Comparison of ENCODE assay signal across 8 cellular contexts in the genomic region with DNA sequence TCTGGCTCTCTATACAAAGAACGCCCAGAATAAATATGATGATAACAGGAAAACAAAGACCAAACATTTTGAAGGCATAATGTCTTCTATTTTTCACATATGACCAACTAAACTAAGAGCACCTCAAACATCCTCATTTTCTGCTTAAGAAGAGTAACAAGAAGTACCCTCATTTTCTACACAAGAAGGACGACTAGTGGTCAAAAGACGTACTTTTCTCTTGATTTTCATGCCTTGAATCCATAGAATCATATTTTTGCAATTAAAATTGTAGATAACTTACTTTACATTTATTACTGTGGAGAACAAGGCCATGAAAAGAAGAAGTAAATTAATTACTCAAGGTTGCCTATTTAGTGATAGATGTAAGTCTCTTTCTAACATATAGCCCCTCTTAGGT.
A peak's percentile ranks its signal among the peaks of the same experiment; 100 is the strongest.
DNase-seq lines count a peak whose midpoint lies in the region; ATAC-seq, FAIRE-seq and TF ChIP-seq lines count a peak whose summit lies in the region.

No MANE protein-coding gene starts in this region.

- TF ChIP-seq CTCF in ascending aorta (IDR thresholded peaks at IDR 0.05) (peak in 2 of 3 experiments; percentile 23 to 50), kidney (IDR thresholded peaks at IDR 0.05; ENCODE audit: borderline replicate concordance, extremely low read depth, insufficient read depth) (peak; percentile 56), omental fat pad (IDR thresholded peaks at IDR 0.05) (no peak)

- H3K4me3 ChIP-seq in ascending aorta (no peak overlapping the region), kidney (ENCODE audit: low read length in 2 of 2) (no peak overlapping the region)

- H3K36me3 ChIP-seq in ascending aorta (no peaks in the 10 kb centered on the region), kidney (ENCODE audit: control insufficient read depth in 1 of 2, insufficient read depth in 2 of 2, low read length in 2 of 2) (no peaks in the 10 kb centered on the region)

- H3K9ac ChIP-seq in kidney (ENCODE audit: low read length in 2 of 2): no peak overlapping the region

- peak; percentile 38 for DNase-seq in AG20443 (ENCODE audit: low spot score)
- DNase-seq in NCI-H2029 treated with DMSO at 0.1 percent for 48 hours (lab: John Stamatoyannopoulos, UW): peak; percentile 59
- DNase-seq in ascending aorta (ENCODE audit: low spot score in 2 of 2): no peak
- no peak for DNase-seq in kidney
- no peak for DNase-seq in omental fat pad (ENCODE audit: low spot score)

- no peaks in the 10 kb centered on the region for H3K4me1 ChIP-seq in ascending aorta
- H3K4me1 ChIP-seq in kidney (ENCODE audit: control insufficient read depth in 1 of 2, insufficient read depth in 1 of 2, low read depth in 1 of 2, low read length in 2 of 2): peaks cover 0 to 5% of the 10 kb centered on the region in 2 donors

- ATAC-seq in GM21619 (IDR thresholded peaks at IDR 0.05; ENCODE audit: unreplicated experiment) (peak; percentile 50), HG03097 (IDR thresholded peaks at IDR 0.05; ENCODE audit: low FRiP score, unreplicated experiment) (no peak), omental fat pad (ENCODE audit: low FRiP score) (no peak), esophagus mucosa (no peak)

- H3K9me3 ChIP-seq in ascending aorta: no peaks in the 10 kb centered on the region
- H3K9me3 ChIP-seq in kidney (ENCODE audit: control insufficient read depth in 1 of 2, low read length in 2 of 2): no peaks in the 10 kb centered on the region

- no peaks in the 10 kb centered on the region for H3K27me3 ChIP-seq in ascending aorta

- H3K27ac ChIP-seq in ascending aorta (no peak overlapping the region), kidney (ENCODE audit: low read depth in 2 of 2, low read length in 2 of 2) (no peak overlapping the region)

- intact Hi-C loops in ascending aorta (cut with DNase I): loop anchor here (5.0 kb wide), 1 partner anchor 881 kb away; no protein-coding TSS in a partner anchor
- intact Hi-C loops in kidney (cut with DNase I): no loop called here

- FAIRE-seq in kidney (lab: Jason Lieb, UNC): peak; percentile 97

Comparison
In these comparisons a context has a peak if more than half of its experiments do, and no peak if none do; other contexts are left out.
1. DNase-seq: peak in AG20443 (single experiment) and NCI-H2029 treated with DMSO at 0.1 percent for 48 hours (single experiment); none in ascending aorta (0 of 2), kidney (single experiment) and omental fat pad (single experiment).
2. CTCF ChIP-seq: peak in ascending aorta (2 of 3) and kidney (single experiment); none in omental fat pad (0 of 3).